20 cellular contexts compared by ENCODE assay signal in the genomic region with DNA sequence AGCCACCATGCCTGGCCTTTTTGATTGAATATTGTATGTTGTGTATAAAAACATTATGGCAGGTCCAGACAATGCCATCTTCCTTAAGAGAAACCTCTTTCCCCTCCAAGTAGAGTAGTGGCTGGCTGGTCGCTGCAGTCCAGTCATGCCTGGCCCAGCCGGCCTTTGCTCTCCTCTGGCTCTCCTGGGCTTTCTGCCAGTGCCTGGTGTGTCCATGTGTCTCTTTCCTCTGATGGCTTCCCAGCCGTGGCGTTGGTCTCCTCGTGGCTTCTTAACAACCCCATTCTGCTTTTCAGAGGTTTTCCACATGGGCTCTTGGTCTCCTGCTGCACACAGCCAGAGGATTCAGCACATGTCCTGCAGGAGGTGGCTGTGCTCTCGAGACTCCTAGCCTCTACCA. TPM values are rescaled to one million over a fixed set of nuclear protein-coding genes. Genes with fewer than 3 reads are reported as not detected.
DNase-seq lines count a peak whose midpoint lies in the region; ATAC-seq and TF ChIP-seq lines count a peak whose summit lies in the region.
"Had no signal": no experiment of that assay in that cellular context is flagged by ENCODE, and none has a peak within 500 bp of the region (broad histone marks: within the 10 kb centered on the region; RNA-seq: fewer than 3 reads in every experiment).

No MANE protein-coding gene starts in this region.

- TF ChIP-seq CTCF in C4-2B (conservative IDR thresholded peaks at IDR 0.05) (no peak), Calu3 (IDR thresholded peaks at IDR 0.05; ENCODE audit: unreplicated experiment) (no peak)

- no peaks in the 10 kb centered on the region for H3K9me3 Mint-ChIP-seq in Calu3 (ENCODE audit: low read depth, unreplicated experiment)
- H3K9me3 Mint-ChIP-seq: activated T-helper 17 cell treated with anti-CD3 and anti-CD28 coated beads, Interleukin-2, amount 50 U/mL, for 72 hours had no signal

- peak overlapping the region; percentile 15; the same call in 1 of the 2 replicates for H3K27ac ChIP-seq in C4-2B
- H3K27ac ChIP-seq in caudate nucleus (ENCODE audit: low read depth, low read length): no peak overlapping the region
- H3K27ac ChIP-seq: GM23248, SK-N-MC had no signal

- ATAC-seq in left ventricle myocardium superior (peak; percentile 90), GM19023 (IDR thresholded peaks at IDR 0.05; ENCODE audit: unreplicated experiment) (no peak)
- ATAC-seq: activated T-helper 17 cell treated with anti-CD3 and anti-CD28 coated beads, Interleukin-2, amount 50 U/mL, for 72 hours; stimulated activated naive CD8-positive, alpha-beta T cell treated with anti-CD3 and anti-CD28 coated beads, Interleukin-15, amount 100 ng/mL, for 72 hours had no signal

- no peaks in the 10 kb centered on the region for H3K27me3 Mint-ChIP-seq in Calu3 (ENCODE audit: unreplicated experiment)
- H3K27me3 Mint-ChIP-seq: activated T-helper 17 cell treated with anti-CD3 and anti-CD28 coated beads, Interleukin-2, amount 50 U/mL, for 72 hours; stimulated activated naive CD8-positive, alpha-beta T cell treated with anti-CD3 and anti-CD28 coated beads, Interleukin-15, amount 100 ng/mL, for 72 hours had no signal

- no peaks in the 10 kb centered on the region for H3K4me1 Mint-ChIP-seq in Calu3 (ENCODE audit: low read depth, unreplicated experiment)

- BruUV-seq in Calu3 (replicated peaks; lab: Mats Ljungman, UMichigan): no TSS peak

- intact Hi-C loops in left ventricle myocardium superior (cut with micrococcal nuclease) (no loop called here), posterior cingulate gyrus (cut with DNase I) (no loop called here), Calu3 (cut with micrococcal nuclease; ENCODE audit: unreplicated experiment) (no loop called here)

- DNase-seq in caudate nucleus (lab: John Stamatoyannopoulos, UW) (peak in 34 of 61 donors; percentile 1 to 60 (median 22)), left ventricle myocardium superior (peak; percentile 70), posterior cingulate gyrus (peak in 6 of 10 donors; percentile 44 to 92 (median 52)), DMS79 (lab: John Stamatoyannopoulos, UW) (no peak), Calu3 (no peak), foreskin melanocyte (no peak)
- DNase-seq: central memory CD4-positive, alpha-beta T cell; GM23248; Kasumi-1; mesenchymal stem cell; NCI-H1417 treated with DMSO at 0.1 percent for 48 hours; NCI-H2171 treated with DMSO at 0.1 percent for 48 hours; NCI-H774; retina; stimulated activated naive CD8-positive, alpha-beta T cell treated with anti-CD3 and anti-CD28 coated beads, Interleukin-15, amount 100 ng/mL, for 72 hours; T-helper 9 cell had no signal

- H3K36me3 Mint-ChIP-seq in Calu3 (ENCODE audit: insufficient read depth, unreplicated experiment): no peaks in the 10 kb centered on the region

- CTCF ChIA-PET in Calu3 (lab: Charles Lee): no interaction called here

- H3K27ac Mint-ChIP-seq in Calu3 (ENCODE audit: unreplicated experiment): no peak overlapping the region
- H3K27ac Mint-ChIP-seq: activated T-helper 17 cell treated with anti-CD3 and anti-CD28 coated beads, Interleukin-2, amount 50 U/mL, for 72 hours had no signal

- H3K4me3 Mint-ChIP-seq in Calu3 (ENCODE audit: low read depth, unreplicated experiment): no peak overlapping the region
- H3K4me3 Mint-ChIP-seq: activated T-helper 17 cell treated with anti-CD3 and anti-CD28 coated beads, Interleukin-2, amount 50 U/mL, for 72 hours; stimulated activated naive CD8-positive, alpha-beta T cell treated with anti-CD3 and anti-CD28 coated beads, Interleukin-15, amount 100 ng/mL, for 72 hours had no signal

RNA-seq across cellular contexts. Expression of gene DIP2A, which starts 58.7 kb away (rescaled TPM):
- 28.5 TPM for total RNA-seq in left ventricle myocardium superior
- total RNA-seq in Calu3 (2022): 27.8 and 29.3 TPM in 2 replicates

Comparison
In these comparisons a context has a peak if more than half of its experiments do, and no peak if none do; other contexts are left out.
1. DNase-seq: peak in caudate nucleus (34 of 61), left ventricle myocardium superior (single experiment) and posterior cingulate gyrus (6 of 10); none in DMS79 (single experiment), Calu3 (single experiment) and foreskin melanocyte (single experiment).